Comparison of ENCODE assay signal across 8 cellular contexts in genomic region chrX:19017271-19017670, GRCh38.
DNase-seq lines count a peak whose midpoint lies in the region; ATAC-seq, FAIRE-seq and TF ChIP-seq lines count a peak whose summit lies in the region.

No MANE protein-coding gene starts in this region.

- no peak for FAIRE-seq in GM19239 (lab: Jason Lieb, UNC)

- DNase-seq in AG09309 (ENCODE audit: low read depth) (no peak), RKO (ENCODE audit: low spot score) (peak; percentile 70), hepatic stellate cell (ENCODE audit: low spot score) (peak; percentile 17), NCI-H1048 (lab: John Stamatoyannopoulos, UW) (no peak), SW 1271 (lab: John Stamatoyannopoulos, UW) (no peak), GM19239 (ENCODE audit: insufficient read length, low spot score) (no peak)

- ATAC-seq in GM21529 (IDR thresholded peaks at IDR 0.05; ENCODE audit: unreplicated experiment) (peak; percentile 53), HG03439 (IDR thresholded peaks at IDR 0.05; ENCODE audit: unreplicated experiment) (no peak)

- TF ChIP-seq CTCF in AG09309 (IDR thresholded peaks at IDR 0.05; ENCODE audit: control insufficient read depth, insufficient read depth, low read depth, low read length, missing control alignments) = peak; percentile 53

- no peak overlapping the region for H3K4me3 ChIP-seq in AG09309 (ENCODE audit: control insufficient read depth, low read depth, low read length)

Comparison
In these comparisons a context has a peak if more than half of its experiments do, and no peak if none do; other contexts are left out.
1. DNase-seq: peak in RKO (single experiment) and hepatic stellate cell (single experiment); none in AG09309 (single experiment), NCI-H1048 (single experiment), SW 1271 (0 of 2) and GM19239 (single experiment).